In the genomic region with DNA sequence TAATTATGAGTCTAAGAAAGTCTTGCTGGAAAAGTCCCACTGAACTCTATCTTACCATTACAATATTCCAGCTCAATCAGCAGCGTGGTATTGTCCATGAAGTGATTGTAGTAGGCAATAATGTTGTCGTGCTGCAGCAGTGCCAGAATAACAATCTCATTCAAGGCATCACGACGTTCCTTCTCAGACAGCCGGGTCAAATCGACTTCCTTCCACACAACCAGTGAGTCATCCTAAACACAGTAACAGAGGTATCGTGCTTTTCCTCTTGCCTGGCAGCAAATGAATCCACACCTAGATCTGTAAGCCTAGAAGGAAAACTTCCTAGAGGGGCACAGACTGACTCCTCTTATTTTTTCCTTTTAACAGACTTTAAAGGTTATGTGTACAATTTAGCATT, we compare ENCODE assay signal across 8 cellular contexts. TPM values are rescaled to one million over a fixed set of nuclear protein-coding genes. Genes with fewer than 3 reads are reported as not detected.
DNase-seq lines count a peak whose midpoint lies in the region; ATAC-seq and TF ChIP-seq lines count a peak whose summit lies in the region.

No MANE protein-coding gene starts in this region.

- H3K27ac ChIP-seq in A673 (ENCODE audit: low read depth, low read length, poor library complexity, severe bottlenecking): peak overlapping the region; percentile 7
- H3K27ac ChIP-seq in ovary: no peak overlapping the region

- 18 to 23% (median 18%) methylated on average over 7 of the region's 7 CpGs for WGBS in ovary, 3 donors

- intact Hi-C loops in A673 (cut with micrococcal nuclease; ENCODE audit: unreplicated experiment): loop anchor here (10.0 kb wide), 1 partner anchor 441 kb away; no protein-coding TSS in a partner anchor
- intact Hi-C loops in ovary (cut with DNase I): loop anchor here in 1 of 4 donors (10.0 kb wide), 1 partner anchor 361 kb away; no protein-coding TSS in a partner anchor

- peak overlapping the region in 2 of 3 donors; percentile 5 to 29 for H3K27ac Mint-ChIP-seq in IgD-negative memory B cell
- H3K27ac Mint-ChIP-seq in activated T-helper 17 cell treated with anti-CD3 and anti-CD28 coated beads, Interleukin-2, amount 50 U/mL, for 72 hours: peak overlapping the region; percentile 66

- H3K9me3 Mint-ChIP-seq in IgD-negative memory B cell: no peaks in the 10 kb centered on the region
- H3K9me3 Mint-ChIP-seq in activated T-helper 17 cell treated with anti-CD3 and anti-CD28 coated beads, Interleukin-2, amount 50 U/mL, for 72 hours: no peaks in the 10 kb centered on the region

- H3K4me3 Mint-ChIP-seq in IgD-negative memory B cell: peak overlapping the region in 1 of 4 donors; percentile 8
- H3K4me3 Mint-ChIP-seq in activated T-helper 17 cell treated with anti-CD3 and anti-CD28 coated beads, Interleukin-2, amount 50 U/mL, for 72 hours: peak overlapping the region; percentile 96

- H3K36me3 ChIP-seq in A673 (ENCODE audit: insufficient read depth, low read length, poor library complexity, severe bottlenecking): peaks cover 10% of the 10 kb centered on the region
- no peaks in the 10 kb centered on the region for H3K36me3 ChIP-seq in ovary

- H3K36me3 Mint-ChIP-seq in IgD-negative memory B cell: peaks cover 5% of the 10 kb centered on the region
- peaks cover 51% of the 10 kb centered on the region for H3K36me3 Mint-ChIP-seq in activated T-helper 17 cell treated with anti-CD3 and anti-CD28 coated beads, Interleukin-2, amount 50 U/mL, for 72 hours (ENCODE audit: low read depth)

- H3K9me3 ChIP-seq in A673 (ENCODE audit: low read depth, low read length, poor library complexity, severe bottlenecking): no peaks in the 10 kb centered on the region
- no peaks in the 10 kb centered on the region for H3K9me3 ChIP-seq in ovary

- POLR2A ChIA-PET in A673 (lab: Charles Lee; ENCODE audit: low non-redundant PET): no interaction called here

- peak; percentile 31 for ATAC-seq in activated T-helper 17 cell treated with anti-CD3 and anti-CD28 coated beads, Interleukin-2, amount 50 U/mL, for 72 hours (replicated peaks)
- ATAC-seq in GM21390 (IDR thresholded peaks at IDR 0.05; ENCODE audit: unreplicated experiment) (no peak), GM19452 (IDR thresholded peaks at IDR 0.05; ENCODE audit: unreplicated experiment) (no peak)

- TF ChIP-seq CTCF in A673 (conservative IDR thresholded peaks at IDR 0.05; ENCODE audit: low read depth, low read length) (no peak), ovary (IDR thresholded peaks at IDR 0.05) (no peak)

- no peak for TF ChIP-seq POLR2A in ovary (IDR thresholded peaks at IDR 0.05)

- no TSS peak for BruUV-seq in A673 (replicated peaks; lab: Mats Ljungman, UMichigan)

- no peak overlapping the region for H3K4me3 ChIP-seq in A673 (ENCODE audit: low read depth, low read length, poor library complexity, severe bottlenecking)
- no peak overlapping the region for H3K4me3 ChIP-seq in ovary

- DNase-seq in A673 (ENCODE audit: low spot score) (peak; percentile 69), kidney glomerular epithelial cell (lab: John Stamatoyannopoulos, UW) (peak; percentile 20), occipital lobe (lab: John Stamatoyannopoulos, UW) (no peak), ovary (no peak)

- peaks cover 19% of the 10 kb centered on the region for H3K4me1 ChIP-seq in A673 (ENCODE audit: insufficient read depth, low read length, poor library complexity, severe bottlenecking)
- H3K4me1 ChIP-seq in ovary (ENCODE audit: insufficient read depth): peaks cover 6% of the 10 kb centered on the region

- peaks cover 24 to 33% (median 29%) of the 10 kb centered on the region in 3 donors for H3K4me1 Mint-ChIP-seq in IgD-negative memory B cell
- H3K4me1 Mint-ChIP-seq in activated T-helper 17 cell treated with anti-CD3 and anti-CD28 coated beads, Interleukin-2, amount 50 U/mL, for 72 hours: peaks cover 27% of the 10 kb centered on the region

- no peak for TF ChIP-seq EP300 in ovary (IDR thresholded peaks at IDR 0.05)

- CTCF ChIA-PET in A673 (lab: Charles Lee): no interaction called here

- H3K27me3 Mint-ChIP-seq in IgD-negative memory B cell: no peaks in the 10 kb centered on the region
- no peaks in the 10 kb centered on the region for H3K27me3 Mint-ChIP-seq in activated T-helper 17 cell treated with anti-CD3 and anti-CD28 coated beads, Interleukin-2, amount 50 U/mL, for 72 hours

- H3K27me3 ChIP-seq in A673 (replicated peaks; ENCODE audit: insufficient read depth, low read depth, low read length, poor library complexity) (no peaks in the 10 kb centered on the region), ovary (no peaks in the 10 kb centered on the region)

RNA-seq across cellular contexts. Expression of a gene that starts 2.9 kb away (rescaled TPM):
- total RNA-seq in A673 (2021): 75.8 and 76.1 TPM in 2 replicates
- polyA plus RNA-seq in IgD-negative memory B cell: 16.9 TPM
- total RNA-seq in activated T-helper 17 cell treated with anti-CD3 and anti-CD28 coated beads, Interleukin-2, amount 50 U/mL, for 72 hours: 10 to 100 TPM; 49.4 to 52.4 TPM
- 37.7 TPM for total RNA-seq in occipital lobe
- 100 to 1,000 TPM in 4 of 7 donors, 10 to 100 TPM in 3; 58.1 to 140 (median 117) TPM for total RNA-seq in ovary
- polyA plus RNA-seq in ovary: 100 to 1,000 TPM in 1 of 2 donors, 10 to 100 TPM in 1; 57.0 to 105 TPM

RNA-seq across cellular contexts. Expression of a gene that starts 52.4 kb away (rescaled TPM):
- total RNA-seq in A673 (2021): 275 and 278 TPM in 2 replicates
- polyA plus RNA-seq in IgD-negative memory B cell: 184 TPM
- total RNA-seq in activated T-helper 17 cell treated with anti-CD3 and anti-CD28 coated beads, Interleukin-2, amount 50 U/mL, for 72 hours: 100 to 1,000 TPM; 142 to 179 TPM
- 135 TPM for total RNA-seq in occipital lobe
- 100 to 1,000 TPM; 172 to 446 (median 287) TPM for total RNA-seq in ovary
- 100 to 1,000 TPM; 164 to 315 TPM for polyA plus RNA-seq in ovary

RNA-seq across cellular contexts. Expression of a gene that starts 54.5 kb away (rescaled TPM):
- total RNA-seq in A673 (2021) (1.0 TPM in 2 replicates), occipital lobe (2.8 TPM), ovary (1 to 10 TPM in 4 of 7 donors, under 1 TPM in 3; 0.66 to 9.2 (median 1.3) TPM)
- polyA plus RNA-seq in IgD-negative memory B cell (3.1 TPM), ovary (1 to 10 TPM in 1 of 2 donors, under 1 TPM in 1; 0.46 to 2.6 TPM)
- total RNA-seq in activated T-helper 17 cell treated with anti-CD3 and anti-CD28 coated beads, Interleukin-2, amount 50 U/mL, for 72 hours: 1 to 10 TPM; 2.2 to 3.7 TPM

Comparison
In these comparisons a context has a peak if more than half of its experiments do, and no peak if none do; other contexts are left out.
1. DNase-seq: peak in A673 (single experiment) and kidney glomerular epithelial cell (single experiment); none in occipital lobe (single experiment) and ovary (0 of 5).